In the genomic region with DNA sequence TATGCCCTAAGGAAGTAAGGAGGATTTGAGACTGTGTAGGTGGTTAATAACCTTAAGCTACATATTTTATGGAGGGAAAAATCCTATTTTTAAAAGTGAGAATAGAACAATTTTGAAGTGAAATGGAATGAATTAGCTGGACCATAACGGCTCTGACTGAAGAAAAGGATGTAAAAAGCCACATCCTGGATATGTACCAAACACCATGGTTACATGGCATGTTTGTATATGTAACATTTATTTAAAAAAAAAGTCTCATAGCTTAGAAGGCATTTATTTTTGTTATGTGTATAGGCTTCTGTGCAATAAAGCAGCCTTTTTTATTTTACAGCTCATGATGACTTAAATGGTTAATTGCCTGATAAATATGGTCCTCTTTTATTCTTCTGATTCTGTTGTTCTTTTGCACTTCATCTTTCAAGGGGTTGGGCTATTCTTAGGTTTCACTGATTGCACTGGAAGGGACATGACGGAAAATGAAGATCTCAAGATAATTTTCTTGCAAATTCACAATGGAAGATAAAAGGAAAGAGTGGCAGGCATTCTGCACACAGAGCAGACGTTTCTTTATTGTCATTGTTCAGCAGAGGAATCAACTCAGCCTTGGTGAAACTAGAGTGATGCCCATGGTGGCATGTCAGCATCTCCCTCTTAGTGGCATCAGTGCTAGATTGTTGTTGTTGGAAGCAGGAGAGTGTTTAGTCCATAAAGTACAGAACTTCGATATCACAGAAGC, we compare ENCODE assay signal across 21 cellular contexts.
DNase-seq lines count a peak whose midpoint lies in the region; ATAC-seq and TF ChIP-seq lines count a peak whose summit lies in the region.
"Had no signal": no experiment of that assay in that cellular context is flagged by ENCODE, and none has a peak within 500 bp of the region (broad histone marks: within the 10 kb centered on the region; RNA-seq: fewer than 3 reads in every experiment).

No MANE protein-coding gene starts in this region.

- H3K79me2 ChIP-seq in OCI-LY7 (ENCODE audit: insufficient read depth, low read depth, low read length), result peaks cover 82% of the 10 kb centered on the region
- H3K79me2 ChIP-seq: parathyroid adenoma had no signal

- H3K27me3 Mint-ChIP-seq in activated naive CD8-positive, alpha-beta T cell treated with anti-CD3 and anti-CD28 coated beads, Interleukin-2, amount 10 ng/mL, durations not matched to agents 7 days and 5 days, result no peaks in the 10 kb centered on the region
- H3K27me3 Mint-ChIP-seq in activated naive CD8-positive, alpha-beta T cell treated with anti-CD3 and anti-CD28 coated beads for 36 hours, result no peaks in the 10 kb centered on the region

- peaks cover 47% of the 10 kb centered on the region for H3K36me3 Mint-ChIP-seq in activated naive CD8-positive, alpha-beta T cell treated with anti-CD3 and anti-CD28 coated beads, Interleukin-2, amount 10 ng/mL, durations not matched to agents 7 days and 5 days
- H3K36me3 Mint-ChIP-seq in activated naive CD8-positive, alpha-beta T cell treated with anti-CD3 and anti-CD28 coated beads for 36 hours, result peaks cover 44% of the 10 kb centered on the region

- no TSS peak for BruUV-seq in OCI-LY7 (replicated peaks; lab: Mats Ljungman, UMichigan)

- intact Hi-C loops in OCI-LY7 (cut with micrococcal nuclease; ENCODE audit: unreplicated experiment), result no loop called here
- intact Hi-C loops in esophagus squamous epithelium (cut with DNase I), result no loop called here
- intact Hi-C loops in transverse colon (cut with DNase I; ENCODE audit: low total_unique reads), result no loop called here

- peak overlapping the region; percentile 38 for H3K4me2 ChIP-seq in OCI-LY7 (ENCODE audit: low read length)

- no peak overlapping the region for H2AFZ ChIP-seq in OCI-LY7 (ENCODE audit: low read length)
- H2AFZ ChIP-seq: parathyroid adenoma had no signal

- TF ChIP-seq CTCF in OCI-LY7 (conservative IDR thresholded peaks at IDR 0.05; ENCODE audit: low read length), result no peak
- no peak for TF ChIP-seq CTCF in esophagus squamous epithelium (IDR thresholded peaks at IDR 0.05)
- no peak for TF ChIP-seq CTCF in transverse colon (IDR thresholded peaks at IDR 0.05)

- TF ChIP-seq EP300 in transverse colon (IDR thresholded peaks at IDR 0.05; ENCODE audit: low read depth), result no peak

- 53 to 55% methylated on average over 4 of the region's 4 CpGs for WGBS in esophagus squamous epithelium, 2 donors
- 58 to 64% methylated on average over 4 of the region's 4 CpGs for WGBS in transverse colon (ENCODE audit: low coverage in 1 of 2), 2 donors

- H3K4me1 ChIP-seq in OCI-LY7 (ENCODE audit: insufficient read depth, low read length, poor library complexity, severe bottlenecking) (peaks cover 40% of the 10 kb centered on the region), esophagus squamous epithelium (no peaks in the 10 kb centered on the region), transverse colon (peaks cover 0 to 18% (median 0%) of the 10 kb centered on the region in 4 donors)
- H3K4me1 ChIP-seq: HAP-1, parathyroid adenoma, sigmoid colon had no signal

- H3K4me3 ChIP-seq in OCI-LY7 (ENCODE audit: low read depth, low read length, poor library complexity, severe bottlenecking) (no peak overlapping the region), esophagus squamous epithelium (no peak overlapping the region), transverse colon (no peak overlapping the region)
- H3K4me3 ChIP-seq: cardiac muscle cell, HAP-1, sigmoid colon, thoracic aorta had no signal

- H3K4me3 Mint-ChIP-seq in activated naive CD8-positive, alpha-beta T cell treated with anti-CD3 and anti-CD28 coated beads, Interleukin-2, amount 10 ng/mL, durations not matched to agents 7 days and 5 days, result no peak overlapping the region
- no peak overlapping the region for H3K4me3 Mint-ChIP-seq in activated naive CD8-positive, alpha-beta T cell treated with anti-CD3 and anti-CD28 coated beads for 36 hours

- DNase-seq in activated naive CD8-positive, alpha-beta T cell treated with anti-CD3 and anti-CD28 coated beads, Interleukin-2, amount 10 ng/mL, durations not matched to agents 7 days and 5 days, result no peak
- no peak for DNase-seq in activated naive CD8-positive, alpha-beta T cell treated with anti-CD3 and anti-CD28 coated beads for 36 hours
- DNase-seq in OCI-LY7 (ENCODE audit: low spot score), result peak; percentile 34
- no peak for DNase-seq in esophagus squamous epithelium (lab: John Stamatoyannopoulos, UW)
- no peak for DNase-seq in transverse colon
- DNase-seq in NCI-H1930 (lab: John Stamatoyannopoulos, UW), result no peak
- no peak for DNase-seq in stimulated activated CD4-positive, alpha-beta T cell treated with anti-CD3 and anti-CD28 coated beads, Interleukin-15, amount 100 ng/mL, for 24 hours
- DNase-seq: activated CD8-positive, alpha-beta memory T cell treated with anti-CD3 and anti-CD28 coated beads, Interleukin-2, amount 50 U/mL, for 48 hours; DMS79; foreskin melanocyte; Kasumi-1; mesenchymal stem cell; NCI-H1105; NCI-H510A treated with DMSO at 0.1 percent for 48 hours; sigmoid colon had no signal

- peak; percentile 12 for ATAC-seq in activated naive CD8-positive, alpha-beta T cell treated with anti-CD3 and anti-CD28 coated beads, Interleukin-2, amount 10 ng/mL, durations not matched to agents 7 days and 5 days (ENCODE audit: low read depth)
- ATAC-seq in GM19463 (IDR thresholded peaks at IDR 0.05; ENCODE audit: unreplicated experiment), result no peak
- ATAC-seq: SK-N-SH treated with all-trans-retinoic acid at 6 μM for 48 hours had no signal

- POLR2A ChIA-PET in activated naive CD8-positive, alpha-beta T cell treated with anti-CD3 and anti-CD28 coated beads, Interleukin-2, amount 10 ng/mL, durations not matched to agents 7 days and 5 days (lab: Charles Lee), result interaction anchor here (0.8 to 9.4 kb wide), 8 partner anchors 18 to 66 kb away, joined by 3 to 104 read pairs (median 4); a partner anchor contains a TSS
- POLR2A ChIA-PET in OCI-LY7 (lab: Charles Lee), result interaction anchor here (0.6 to 1.2 kb wide), 3 partner anchors 10 to 574 kb away, joined by 3 to 5 read pairs (median 4); no protein-coding TSS in a partner anchor

- H3K27ac ChIP-seq in OCI-LY7 (ENCODE audit: low read depth, low read length, poor library complexity, severe bottlenecking) (no peak overlapping the region), esophagus squamous epithelium (peak overlapping the region in 3 of 4 donors; percentile 0 to 47 (median 15)), transverse colon (peak overlapping the region; percentile 0 to 46 (median 28))
- H3K27ac ChIP-seq: cardiac muscle cell, parathyroid adenoma, sigmoid colon, thoracic aorta had no signal

- in situ Hi-C loops in transverse colon (cut with MboI; ENCODE audit: low pct_ligation_motif_present in 1 of 4, low pct_unique_long_range_greater_than_20kb in 1 of 4, low sequenced_read_pairs in 3 of 4), result no loop called here

- H3K4me1 Mint-ChIP-seq in activated naive CD8-positive, alpha-beta T cell treated with anti-CD3 and anti-CD28 coated beads, Interleukin-2, amount 10 ng/mL, durations not matched to agents 7 days and 5 days, result peaks cover 30% of the 10 kb centered on the region
- H3K4me1 Mint-ChIP-seq in activated naive CD8-positive, alpha-beta T cell treated with anti-CD3 and anti-CD28 coated beads for 36 hours, result peaks cover 34% of the 10 kb centered on the region

- 0 out of 2 replicates have a peak, but pooled peaks cover 3% of the 10 kb centered on the region for H4K20me1 ChIP-seq in OCI-LY7 (ENCODE audit: insufficient read depth, low read length)

- H3K9me3 ChIP-seq in OCI-LY7 (ENCODE audit: low read length) (no peaks in the 10 kb centered on the region; the same call in 1 of the 2 replicates), esophagus squamous epithelium (no peaks in the 10 kb centered on the region), transverse colon (no peaks in the 10 kb centered on the region)
- H3K9me3 ChIP-seq: HAP-1, sigmoid colon, thoracic aorta had no signal

- H3K27me3 ChIP-seq in esophagus squamous epithelium (no peaks in the 10 kb centered on the region), transverse colon (no peaks in the 10 kb centered on the region)
- H3K27me3 ChIP-seq: cardiac muscle cell, sigmoid colon had no signal

- TF ChIP-seq POLR2A in esophagus squamous epithelium (IDR thresholded peaks at IDR 0.05) (no peak), transverse colon (IDR thresholded peaks at IDR 0.05) (no peak)

- CTCF ChIA-PET in OCI-LY7 (lab: Charles Lee; ENCODE audit: unreplicated experiment), result no interaction called here

- H3K9me3 Mint-ChIP-seq in activated naive CD8-positive, alpha-beta T cell treated with anti-CD3 and anti-CD28 coated beads, Interleukin-2, amount 10 ng/mL, durations not matched to agents 7 days and 5 days, result no peaks in the 10 kb centered on the region
- H3K9me3 Mint-ChIP-seq in activated naive CD8-positive, alpha-beta T cell treated with anti-CD3 and anti-CD28 coated beads for 36 hours, result no peaks in the 10 kb centered on the region

- H3K9me2 ChIP-seq in OCI-LY7 (ENCODE audit: insufficient read depth, low read length), result no peaks in the 10 kb centered on the region

- peaks cover 84% of the 10 kb centered on the region for H3K36me3 ChIP-seq in OCI-LY7 (ENCODE audit: insufficient read depth, low read length)
- peaks cover 0 to 3% (median 0%) of the 10 kb centered on the region in 3 donors for H3K36me3 ChIP-seq in esophagus squamous epithelium
- no peaks in the 10 kb centered on the region for H3K36me3 ChIP-seq in transverse colon
- H3K36me3 ChIP-seq: cardiac muscle cell, HAP-1, sigmoid colon, thoracic aorta had no signal

- no peak overlapping the region for H3K27ac Mint-ChIP-seq in activated naive CD8-positive, alpha-beta T cell treated with anti-CD3 and anti-CD28 coated beads, Interleukin-2, amount 10 ng/mL, durations not matched to agents 7 days and 5 days
- H3K27ac Mint-ChIP-seq in activated naive CD8-positive, alpha-beta T cell treated with anti-CD3 and anti-CD28 coated beads for 36 hours, result no peak overlapping the region
